ENCODE assay signal across 15 cellular contexts in genomic region chr22:31812977-31813605, GRCh38. TPM values are rescaled to one million over a fixed set of nuclear protein-coding genes. Genes with fewer than 3 reads are reported as not detected.
A peak's percentile ranks its signal among the peaks of the same experiment; 100 is the strongest.
DNase-seq lines count a peak whose midpoint lies in the region; ATAC-seq and TF ChIP-seq lines count a peak whose summit lies in the region.
"Had no signal": no experiment of that assay in that cellular context is flagged by ENCODE, and none has a peak within 500 bp of the region (broad histone marks: within the 10 kb centered on the region; RNA-seq: fewer than 3 reads in every experiment).

No MANE protein-coding gene starts in this region.

- DNase-seq in DMS53 treated with DMSO at 0.1 percent for 48 hours (lab: John Stamatoyannopoulos, UW; ENCODE audit: unreplicated experiment) (peak; percentile 48), NCI-H345 (lab: John Stamatoyannopoulos, UW) (peak; percentile 3), hepatocyte (ENCODE audit: low spot score) (no peak), OCI-M1 (lab: John Stamatoyannopoulos, UW) (no peak), ascending aorta (ENCODE audit: low spot score in 2 of 2) (no peak)
- DNase-seq: CD8-positive, alpha-beta T cell; KG1; NCI-H1105; NCI-H2171; NCI-H526 treated with DMSO at 0.1 percent for 48 hours; SIG-M5; T-helper 2 cell had no signal

- H3K27me3 ChIP-seq in BLaER1 (no peaks in the 10 kb centered on the region), hepatocyte (no peaks in the 10 kb centered on the region), ascending aorta (no peaks in the 10 kb centered on the region)

- no peak overlapping the region for H2AFZ ChIP-seq in hepatocyte

- no peak for ATAC-seq in GM18873 (IDR thresholded peaks at IDR 0.05; ENCODE audit: low FRiP score, unreplicated experiment)
- ATAC-seq in GM21526 (IDR thresholded peaks at IDR 0.05; ENCODE audit: low FRiP score, unreplicated experiment): no peak
- ATAC-seq: CD8-positive, alpha-beta T cell had no signal

- no peaks in the 10 kb centered on the region for H3K9me3 ChIP-seq in BLaER1
- H3K9me3 ChIP-seq in hepatocyte (ENCODE audit: low read depth): no peaks in the 10 kb centered on the region
- no peaks in the 10 kb centered on the region for H3K9me3 ChIP-seq in ascending aorta

- H3K9ac ChIP-seq in BLaER1: 0 out of 2 replicates have a peak overlapping the region, but pooled peaks have one; percentile 7

- no peak overlapping the region for H3K27ac ChIP-seq in BLaER1
- H3K27ac ChIP-seq in hepatocyte: peak overlapping the region; percentile 37
- no peak overlapping the region for H3K27ac ChIP-seq in ascending aorta

- 0 out of 2 replicates have a peak overlapping the region, but pooled peaks have one; percentile 4 for H3K4me2 ChIP-seq in BLaER1
- peak overlapping the region; percentile 6 for H3K4me2 ChIP-seq in hepatocyte

- H3K4me1 ChIP-seq in BLaER1 (peaks cover 11% of the 10 kb centered on the region), hepatocyte (ENCODE audit: insufficient read depth) (no peaks in the 10 kb centered on the region), ascending aorta (no peaks in the 10 kb centered on the region)

- TF ChIP-seq CTCF in hepatocyte (IDR thresholded peaks at IDR 0.05; ENCODE audit: poor library complexity) (no peak), ascending aorta (IDR thresholded peaks at IDR 0.05) (no peak)

- no peaks in the 10 kb centered on the region for H3K79me2 ChIP-seq in hepatocyte

- no peak overlapping the region for H3K4me3 ChIP-seq in BLaER1
- H3K4me3 ChIP-seq in hepatocyte: no peak overlapping the region
- H3K4me3 ChIP-seq in ascending aorta: no peak overlapping the region

- no peaks in the 10 kb centered on the region for H3K9me2 ChIP-seq in hepatocyte (replicated peaks; ENCODE audit: insufficient read depth)

- H3K36me3 ChIP-seq in BLaER1 (peaks cover 97% of the 10 kb centered on the region), hepatocyte (replicated peaks; ENCODE audit: insufficient read depth, low read depth) (no peaks in the 10 kb centered on the region), ascending aorta (peaks cover 71 to 79% of the 10 kb centered on the region in 2 donors)

- intact Hi-C loops in ascending aorta (cut with DNase I): no loop called here

- H4K20me1 ChIP-seq in BLaER1 (no peaks in the 10 kb centered on the region), hepatocyte (ENCODE audit: insufficient read depth, poor library complexity, severe bottlenecking) (no peaks in the 10 kb centered on the region)

- WGBS in hepatocyte (ENCODE audit: low lambda C conversion rate, missing lambda C conversion rate): 70% methylated on average over 6 of the region's 6 CpGs

RNA-seq across cellular contexts. Expression of gene DEPDC5, which starts 59.3 kb away (rescaled TPM):
- total RNA-seq in hepatocyte (14.5 and 15.9 TPM in 2 replicates), ascending aorta (5.2 TPM)
- polyA plus RNA-seq in hepatocyte: 12.9 and 14.7 TPM in 2 replicates

Comparison
In these comparisons a context has a peak if more than half of its experiments do, and no peak if none do; other contexts are left out.
1. DNase-seq: peak in DMS53 treated with DMSO at 0.1 percent for 48 hours (single experiment) and NCI-H345 (single experiment); none in hepatocyte (single experiment), OCI-M1 (single experiment) and ascending aorta (0 of 2).